In the genomic region with DNA sequence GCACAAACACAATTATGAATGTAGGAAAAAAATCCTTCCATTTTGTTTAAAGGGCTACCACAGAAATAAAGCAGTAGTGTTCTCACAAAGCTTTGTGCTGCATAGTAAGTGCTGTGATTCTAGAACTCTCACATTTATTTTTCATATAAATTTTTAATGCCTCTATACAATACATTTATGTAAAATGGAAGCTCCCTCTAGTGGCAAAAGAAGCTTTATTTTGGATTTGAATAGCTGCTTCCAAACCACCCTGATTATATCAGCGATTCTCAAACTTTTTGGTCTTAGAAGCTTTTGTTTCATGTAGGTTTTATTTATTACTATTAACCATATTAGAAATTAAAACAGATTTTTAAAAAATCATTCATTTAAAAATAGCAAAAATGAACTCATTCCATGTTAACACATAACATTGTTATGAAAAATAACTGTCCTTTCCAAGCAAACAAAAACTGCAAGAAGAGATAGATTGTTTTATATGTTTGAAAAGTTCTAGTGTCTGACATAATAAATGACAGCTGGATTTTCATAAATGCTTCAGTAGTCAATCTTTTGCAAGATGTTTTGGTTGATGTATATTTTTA, we compare ENCODE assay signal across 8 cellular contexts. TPM values are rescaled to one million over a fixed set of nuclear protein-coding genes. Genes with fewer than 3 reads are reported as not detected.
DNase-seq lines count a peak whose midpoint lies in the region; ATAC-seq, FAIRE-seq and TF ChIP-seq lines count a peak whose summit lies in the region.

No MANE protein-coding gene starts in this region.

- H3K4me3 ChIP-seq in breast epithelium = no peak overlapping the region
- H3K4me3 ChIP-seq in endothelial cell of umbilical vein (replicated peaks in 1 of 3; ENCODE audit: insufficient read depth in 1 of 3, low read depth in 1 of 3, low read length in 3 of 3) = no peak overlapping the region

- no peaks in the 10 kb centered on the region for H3K9me3 ChIP-seq in breast epithelium
- H3K9me3 ChIP-seq in endothelial cell of umbilical vein (replicated peaks; ENCODE audit: control insufficient read depth, insufficient read depth, low read length) = no peaks in the 10 kb centered on the region

- H3K27me3 ChIP-seq in breast epithelium = no peaks in the 10 kb centered on the region
- H3K27me3 ChIP-seq in endothelial cell of umbilical vein (ENCODE audit: control insufficient read depth in 2 of 2, insufficient read depth in 2 of 2, low read length in 2 of 2) = no peaks in the 10 kb centered on the region

- FAIRE-seq in endothelial cell of umbilical vein (lab: Jason Lieb, UNC) = no peak

- DNase-seq in MCF 10A (ENCODE audit: unreplicated experiment) (peak; percentile 27), breast epithelium (ENCODE audit: low spot score in 2 of 2) (no peak), NCI-H69 (lab: John Stamatoyannopoulos, UW) (peak; percentile 24), endothelial cell of umbilical vein (ENCODE audit: low read depth, low spot score) (peak; percentile 19), stromal cell of bone marrow (ENCODE audit: low read depth) (peak; percentile 8), HuH-7.5 (ENCODE audit: low spot score) (no peak)
- DNase-seq in central memory CD4-positive, alpha-beta T cell = no peak

- H3K4me2 ChIP-seq in endothelial cell of umbilical vein (ENCODE audit: insufficient read depth, low read length) = no peak overlapping the region

- TF ChIP-seq POLR2A in breast epithelium (IDR thresholded peaks at IDR 0.05) (no peak), endothelial cell of umbilical vein (IDR thresholded peaks at IDR 0.05; ENCODE audit: low read depth, low read length) (no peak)

- no peaks in the 10 kb centered on the region for H3K79me2 ChIP-seq in endothelial cell of umbilical vein (ENCODE audit: control insufficient read depth, insufficient read depth, low read length)

- H3K27ac Mint-ChIP-seq in MCF 10A (ENCODE audit: low read depth, unreplicated experiment) = no peak overlapping the region

- H3K36me3 ChIP-seq in breast epithelium (no peaks in the 10 kb centered on the region), endothelial cell of umbilical vein (ENCODE audit: control insufficient read depth in 2 of 2, extremely low read depth in 1 of 2, insufficient read depth in 2 of 2, low read length in 2 of 2) (no peaks in the 10 kb centered on the region)

- H4K20me1 ChIP-seq in endothelial cell of umbilical vein (replicated peaks; ENCODE audit: control insufficient read depth, extremely low read depth, insufficient read depth, low read length) = no peaks in the 10 kb centered on the region

- no peaks in the 10 kb centered on the region for H3K4me1 Mint-ChIP-seq in MCF 10A (ENCODE audit: insufficient read depth, unreplicated experiment)

- H3K4me3 Mint-ChIP-seq in MCF 10A (ENCODE audit: unreplicated experiment) = no peak overlapping the region

- H3K9me1 ChIP-seq in endothelial cell of umbilical vein (replicated peaks; ENCODE audit: control insufficient read depth, extremely low read depth, insufficient read depth, low read length) = no peaks in the 10 kb centered on the region

- no peaks in the 10 kb centered on the region for H3K36me3 Mint-ChIP-seq in MCF 10A (ENCODE audit: insufficient read depth, unreplicated experiment)

- no TSS peak for BruUV-seq in MCF 10A (replicated peaks; lab: Mats Ljungman, UMichigan)
- BruUV-seq in endothelial cell of umbilical vein (replicated peaks; lab: Mats Ljungman, UMichigan) = no TSS peak

- POLR2A ChIA-PET in MCF 10A (lab: Yijun Ruan, JAX) (interaction anchor here (0.6 to 0.8 kb wide), 2 partner anchors 60 to 1149 kb away, joined by 3 read pairs; no protein-coding TSS in a partner anchor), endothelial cell of umbilical vein (lab: Charles Lee) (no interaction called here)

- dilution Hi-C loops in endothelial cell of umbilical vein (cut with MboI; ENCODE audit: extremely low pct_ligation_motif_present, low sequenced_read_pairs) = no loop called here

- no peaks in the 10 kb centered on the region for H3K9me3 Mint-ChIP-seq in MCF 10A (ENCODE audit: unreplicated experiment)

- H2AFZ ChIP-seq in endothelial cell of umbilical vein (ENCODE audit: low read depth, low read length) = no peak overlapping the region

- H3K27ac ChIP-seq in breast epithelium (no peak overlapping the region), endothelial cell of umbilical vein (ENCODE audit: insufficient read depth, low read depth, low read length) (no peak overlapping the region)

- intact Hi-C loops in MCF 10A (cut with micrococcal nuclease) = loop anchor here (1.0 to 2.0 kb wide), 3 partner anchors 196 to 309 kb away; no protein-coding TSS in a partner anchor
- intact Hi-C loops in breast epithelium (cut with DNase I; ENCODE audit: low total_unique reads) = no loop called here
- intact Hi-C loops in endothelial cell of umbilical vein (cut with micrococcal nuclease) = loop anchor here (1.0 kb wide), 2 partner anchors 196 to 309 kb away; no protein-coding TSS in a partner anchor

- CTCF ChIA-PET in MCF 10A (lab: Yijun Ruan, JAX) = interaction anchor here (0.5 to 3.3 kb wide), 40 partner anchors 10 to 1902 kb away, joined by 3 to 42 read pairs (median 3); no protein-coding TSS in a partner anchor
- CTCF ChIA-PET in endothelial cell of umbilical vein (lab: Charles Lee) = interaction anchor here (0.5 to 3.9 kb wide), 33 partner anchors 9 to 1592 kb away, joined by 3 to 117 read pairs (median 4); no protein-coding TSS in a partner anchor

- TF ChIP-seq CTCF in MCF 10A (IDR thresholded peaks at IDR 0.05; ENCODE audit: unreplicated experiment) (peak; percentile 25), breast epithelium (IDR thresholded peaks at IDR 0.05) (no peak), endothelial cell of umbilical vein (IDR thresholded peaks at IDR 0.05; ENCODE audit: extremely low read depth in 1 of 2, insufficient read depth in 1 of 2, low read depth in 1 of 2, low read length in 2 of 2) (peak; percentile 20 to 29)

- H3K4me1 ChIP-seq in breast epithelium (no peaks in the 10 kb centered on the region), endothelial cell of umbilical vein (ENCODE audit: control insufficient read depth, extremely low read depth, insufficient read depth, low read length) (no peaks in the 10 kb centered on the region)

- no peak overlapping the region for H3K9ac ChIP-seq in endothelial cell of umbilical vein (replicated peaks; ENCODE audit: extremely low read depth, insufficient read depth, low read length)

- peaks cover 51% of the 10 kb centered on the region for H3K27me3 Mint-ChIP-seq in MCF 10A (ENCODE audit: insufficient read depth, unreplicated experiment)

- no peak for ATAC-seq in HG02970 (IDR thresholded peaks at IDR 0.05; ENCODE audit: low FRiP score, unreplicated experiment)

TF ChIP-seq in endothelial cell of umbilical vein, 7 proteins besides CTCF, POLR2A, EP300 and RAD21:
- TF ChIP-seq GATA2 (IDR thresholded peaks at IDR 0.05; ENCODE audit: insufficient read depth, insufficient read length, low read depth, low read length) (no peak), EZH2 (IDR thresholded peaks at IDR 0.05; ENCODE audit: borderline replicate concordance, low read depth, low read length, severe bottlenecking) (no peak), JUN (IDR thresholded peaks at IDR 0.05; ENCODE audit: borderline replicate concordance, insufficient read depth, insufficient read length, low read depth) (no peak), FOS (IDR thresholded peaks at IDR 0.05; ENCODE audit: borderline replicate concordance, insufficient read depth, low read length) (no peak), MYC (IDR thresholded peaks at IDR 0.05; ENCODE audit: low read depth, low read length) (no peak), POLR2AphosphoS5 (IDR thresholded peaks at IDR 0.05; ENCODE audit: insufficient read depth, low read depth, low read length) (no peak)
- TF ChIP-seq, protein P1, sequence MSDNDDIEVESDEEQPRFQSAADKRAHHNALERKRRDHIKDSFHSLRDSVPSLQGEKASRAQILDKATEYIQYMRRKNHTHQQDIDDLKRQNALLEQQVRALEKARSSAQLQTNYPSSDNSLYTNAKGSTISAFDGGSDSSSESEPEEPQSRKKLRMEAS (IDR thresholded peaks at IDR 0.05; ENCODE audit: insufficient read depth, insufficient read length) = no peak

RNA-seq across cellular contexts. Expression of a gene that starts 38.4 kb away (rescaled TPM):
- not detected in 2 replicates for total RNA-seq in MCF 10A (2022)
- not detected for total RNA-seq in breast epithelium
- not detected in 2 replicates for total RNA-seq in endothelial cell of umbilical vein
- polyA plus RNA-seq in endothelial cell of umbilical vein = not detected in 2 replicates
- not detected in 2 replicates for polyA plus RNA-seq in endothelial cell of umbilical vein (2011; cell fraction: cytosol; rRNA removed)
- polyA plus RNA-seq in endothelial cell of umbilical vein (2011; cell fraction: nucleus; rRNA removed) = not detected in 2 replicates
- polyA plus RNA-seq in endothelial cell of umbilical vein (2012) = not detected in 2 replicates
- polyA minus RNA-seq in endothelial cell of umbilical vein = not detected in 2 replicates
- not detected for polyA minus RNA-seq in endothelial cell of umbilical vein (2011; cell fraction: cytosol; rRNA and poly(A)+ RNA removed)
- not detected in 2 replicates for polyA minus RNA-seq in endothelial cell of umbilical vein (2011; cell fraction: nucleus; rRNA and poly(A)+ RNA removed)

Comparison
In these comparisons a context has a peak if more than half of its experiments do, and no peak if none do; other contexts are left out.
1. DNase-seq: peak in MCF 10A (single experiment), NCI-H69 (single experiment), endothelial cell of umbilical vein (single experiment) and stromal cell of bone marrow (single experiment); none in breast epithelium (0 of 2), central memory CD4-positive, alpha-beta T cell (single experiment) and HuH-7.5 (single experiment).
2. CTCF ChIP-seq: peak in MCF 10A (single experiment) and endothelial cell of umbilical vein (2 of 2); none in breast epithelium (0 of 3).